In the genomic region with DNA sequence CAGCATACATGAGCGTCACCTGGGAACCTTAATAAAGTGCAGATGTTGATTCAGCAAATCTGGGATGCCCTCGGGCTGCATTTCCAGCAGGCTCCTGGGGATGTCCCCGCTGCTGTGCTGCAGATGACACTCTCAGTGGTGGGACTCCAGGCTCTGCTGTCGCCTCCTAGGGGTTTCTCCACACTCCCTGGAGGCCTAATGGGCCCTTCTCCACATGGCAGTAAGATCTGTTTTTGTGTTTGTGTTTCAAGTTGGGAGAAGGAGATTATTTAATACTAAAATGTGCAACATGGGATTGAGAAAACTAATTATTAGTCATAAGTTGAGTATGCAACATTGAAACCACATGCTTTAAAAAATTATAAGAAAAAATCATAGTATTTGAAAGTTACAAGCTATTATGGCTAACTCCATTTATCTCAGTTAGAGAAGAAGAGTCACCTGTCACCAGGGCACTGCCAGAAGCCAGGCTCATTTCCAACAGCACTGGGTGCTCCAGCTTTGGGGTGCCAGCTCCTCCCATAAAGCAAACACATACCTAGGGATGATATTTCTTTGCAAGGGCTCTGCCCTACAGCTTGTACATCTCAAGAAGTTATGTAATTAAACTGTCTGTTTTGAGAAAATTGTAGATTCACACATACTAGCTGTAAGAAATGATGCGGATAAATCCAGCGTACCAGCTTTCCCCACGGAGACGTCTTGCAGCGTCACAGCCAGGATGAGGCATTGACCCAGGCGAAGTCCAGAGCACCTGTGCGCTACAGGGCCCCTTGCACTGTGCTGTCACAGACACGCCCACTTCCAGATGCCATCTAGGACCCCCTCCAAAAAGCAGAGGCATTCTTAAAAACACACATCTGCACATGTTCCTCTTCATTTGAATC, we compare ENCODE assay signal across 17 cellular contexts.
A peak's percentile ranks its signal among the peaks of the same experiment; 100 is the strongest.
DNase-seq lines count a peak whose midpoint lies in the region; ATAC-seq and TF ChIP-seq lines count a peak whose summit lies in the region.
"Had no signal": no experiment of that assay in that cellular context is flagged by ENCODE, and none has a peak within 500 bp of the region (broad histone marks: within the 10 kb centered on the region; RNA-seq: fewer than 3 reads in every experiment).

No MANE protein-coding gene starts in this region.

- intact Hi-C loops in PC-3 (cut with micrococcal nuclease), result no loop called here
- intact Hi-C loops in stomach (cut with DNase I; ENCODE audit: low total_unique reads), result no loop called here

- H3K79me2 ChIP-seq in PC-3 (ENCODE audit: low read length) (peaks cover 84% of the 10 kb centered on the region), osteoblast (ENCODE audit: insufficient read depth, low read length) (peaks cover 68% of the 10 kb centered on the region)

- H3K4me2 ChIP-seq in PC-3 (ENCODE audit: low read length) (no peak overlapping the region), osteoblast (ENCODE audit: insufficient read depth, low read length) (no peak overlapping the region)
- H3K4me2 ChIP-seq: BLaER1 had no signal

- no peak for TF ChIP-seq POLR2A in stomach (IDR thresholded peaks at IDR 0.05)

- H3F3A ChIP-seq in PC-3 (ENCODE audit: low read length, unreplicated experiment), result peaks cover 11% of the 10 kb centered on the region

- H3K27ac ChIP-seq in C4-2B, result peak overlapping the region; percentile 5; the same call in 1 of the 2 replicates
- no peak overlapping the region for H3K27ac ChIP-seq in PC-3 (ENCODE audit: low read length)
- H3K27ac ChIP-seq in epithelial cell of prostate, result peak overlapping the region; percentile 94
- peak overlapping the region; percentile 99 for H3K27ac ChIP-seq in osteoblast (ENCODE audit: low read depth, low read length)
- H3K27ac ChIP-seq in stomach, result peak overlapping the region in 2 of 5 donors; percentile 10 to 44
- H3K27ac ChIP-seq: BLaER1, pancreas, SJSA1 had no signal

- H3K36me3 ChIP-seq in PC-3 (ENCODE audit: low read depth, low read length) (peaks cover 9% of the 10 kb centered on the region), osteoblast (ENCODE audit: insufficient read depth, low read length) (peaks cover 4% of the 10 kb centered on the region), stomach (no peaks in the 10 kb centered on the region)
- H3K36me3 ChIP-seq: BLaER1, heart left ventricle, pancreas, SJSA1 had no signal

- no peak overlapping the region for H3K9ac ChIP-seq in PC-3 (ENCODE audit: low read length)
- H3K9ac ChIP-seq: BLaER1 had no signal

- POLR2A ChIA-PET in PC-3 (lab: Charles Lee; ENCODE audit: unreplicated experiment), result no interaction called here

- no peaks in the 10 kb centered on the region for H3K9me2 ChIP-seq in PC-3 (replicated peaks; ENCODE audit: low read length)

- H2AFZ ChIP-seq in PC-3 (ENCODE audit: low read length) (no peak overlapping the region), osteoblast (ENCODE audit: low read length) (no peak overlapping the region)

- DNase-seq in PC-3 (no peak), epithelial cell of prostate (ENCODE audit: low read depth, low spot score) (no peak), osteoblast (ENCODE audit: insufficient read length, low spot score, missing footprints) (no peak), NK-92 (lab: John Stamatoyannopoulos, UW; ENCODE audit: unreplicated experiment) (no peak), NCI-H1417 treated with DMSO at 0.1 percent for 48 hours (lab: John Stamatoyannopoulos, UW) (no peak), stomach (no peak)
- DNase-seq: activated CD8-positive, alpha-beta memory T cell treated with anti-CD3 and anti-CD28 coated beads for 24 hours; activated gamma-delta T cell treated with Interleukin-2 at 50 U/mL for 16 hours; kidney glomerular epithelial cell; mucosa of descending colon; NCI-H2171 treated with DMSO at 0.1 percent for 48 hours; pancreas had no signal

- TF ChIP-seq EP300 in stomach (IDR thresholded peaks at IDR 0.05), result no peak

- H3K4me3 ChIP-seq in PC-3 (ENCODE audit: low read length), result no peak overlapping the region
- H3K4me3 ChIP-seq in osteoblast (ENCODE audit: insufficient read depth, low read length), result no peak overlapping the region
- no peak overlapping the region for H3K4me3 ChIP-seq in stomach
- H3K4me3 ChIP-seq: BLaER1, heart left ventricle, mucosa of descending colon, pancreas, SJSA1 had no signal

- WGBS in stomach, 5 donors, result 83 to 94% (median 90%) methylated on average over 12 of the region's 12 CpGs

- H3K9me3 ChIP-seq in PC-3 (ENCODE audit: low read length) (no peaks in the 10 kb centered on the region), osteoblast (ENCODE audit: low read depth, low read length) (no peaks in the 10 kb centered on the region), stomach (no peaks in the 10 kb centered on the region)
- H3K9me3 ChIP-seq: BLaER1, heart left ventricle, mucosa of descending colon, pancreas, SJSA1 had no signal

- H3K4me1 ChIP-seq in PC-3 (ENCODE audit: insufficient read depth, low read length) (peaks cover 64% of the 10 kb centered on the region), osteoblast (ENCODE audit: insufficient read depth, low read length) (peaks cover 66% of the 10 kb centered on the region), stomach (peaks cover 22 to 61% (median 43%) of the 10 kb centered on the region in 4 donors)

- no peaks in the 10 kb centered on the region for H3K27me3 ChIP-seq in PC-3 (ENCODE audit: low read length)
- no peaks in the 10 kb centered on the region for H3K27me3 ChIP-seq in osteoblast (ENCODE audit: insufficient read depth, low read length)
- no peaks in the 10 kb centered on the region for H3K27me3 ChIP-seq in stomach
- H3K27me3 ChIP-seq: BLaER1, heart left ventricle, pancreas, SJSA1 had no signal

- BruUV-seq in PC-3 (replicated peaks; lab: Mats Ljungman, UMichigan), result no TSS peak

- CTCF ChIA-PET in PC-3 (lab: Charles Lee), result no interaction called here

- ATAC-seq in PC-3 (no peak), HG02938 (IDR thresholded peaks at IDR 0.05; ENCODE audit: unreplicated experiment) (no peak)
- ATAC-seq: heart left ventricle, mucosa of descending colon, pancreas had no signal

- no peaks in the 10 kb centered on the region for H4K20me1 ChIP-seq in PC-3 (ENCODE audit: low read length)
- H4K20me1 ChIP-seq in osteoblast (ENCODE audit: insufficient read depth, low read length), result no peaks in the 10 kb centered on the region
- H4K20me1 ChIP-seq: BLaER1 had no signal

- no peak for TF ChIP-seq CTCF in C4-2B (conservative IDR thresholded peaks at IDR 0.05)
- TF ChIP-seq CTCF in PC-3 (conservative IDR thresholded peaks at IDR 0.05; ENCODE audit: low read depth, low read length), result peak; percentile 39; the same call in 1 of the 2 replicates
- TF ChIP-seq CTCF in osteoblast (IDR thresholded peaks at IDR 0.05; ENCODE audit: extremely low read depth, low read depth, low read length), result peak; percentile 10
- TF ChIP-seq CTCF in stomach (IDR thresholded peaks at IDR 0.05), result no peak

Comparison
In these comparisons a context has a peak if more than half of its experiments do, and no peak if none do; other contexts are left out.
1. CTCF ChIP-seq: peak in PC-3 (single experiment) and osteoblast (single experiment); none in C4-2B (single experiment) and stomach (0 of 7).